19 cellular contexts compared by ENCODE assay signal in the genomic region with DNA sequence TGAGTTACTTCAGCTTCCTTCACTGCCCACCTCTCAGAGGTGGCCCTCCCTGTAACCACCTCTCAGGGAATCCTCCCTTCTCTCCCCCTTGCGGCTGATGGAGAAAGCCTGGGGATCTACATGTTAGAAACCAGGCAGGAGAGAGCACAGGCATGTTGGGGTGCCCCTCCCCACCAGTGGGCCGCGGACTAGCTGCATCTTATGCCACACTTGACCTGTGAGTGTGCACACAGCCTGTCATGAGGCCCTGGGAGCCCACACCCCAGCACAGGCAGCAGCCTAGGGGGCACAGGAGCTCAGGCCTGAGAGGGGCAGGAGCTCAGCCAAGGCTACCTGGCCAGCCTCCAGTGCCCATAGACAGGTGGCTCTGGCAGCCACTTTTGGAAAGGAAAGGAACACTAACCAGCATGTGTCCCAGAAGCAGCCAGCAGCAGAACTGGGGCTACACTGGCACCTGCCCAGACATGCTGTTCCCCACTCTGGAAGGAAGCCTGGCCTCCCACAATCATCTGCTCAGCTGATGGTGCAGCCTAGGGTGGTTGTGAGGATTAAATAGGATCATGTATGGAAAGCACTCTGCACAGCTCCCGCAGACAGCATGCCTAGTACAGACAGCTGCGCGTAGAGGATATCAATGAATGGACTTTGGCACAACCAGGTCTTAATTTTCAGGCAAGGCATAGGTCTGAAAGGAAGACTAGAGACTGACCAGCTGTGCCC.
DNase-seq lines count a peak whose midpoint lies in the region; ATAC-seq and TF ChIP-seq lines count a peak whose summit lies in the region.
"Had no signal": no experiment of that assay in that cellular context is flagged by ENCODE, and none has a peak within 500 bp of the region (broad histone marks: within the 10 kb centered on the region; RNA-seq: fewer than 3 reads in every experiment).

No MANE protein-coding gene starts in this region.

- no peaks in the 10 kb centered on the region for H3K9me3 Mint-ChIP-seq in stimulated activated naive CD8-positive, alpha-beta T cell treated with anti-CD3 and anti-CD28 coated beads, Interleukin-15, amount 100 ng/mL, for 72 hours
- H3K9me3 Mint-ChIP-seq: IgD-negative memory B cell; naive thymus-derived CD8-positive, alpha-beta T cell; stimulated activated memory B cell treated with anti-CD40 and anti-IgM and Interleukin-4, amounts not matched to agents 10 μg/mL and 1 μg/mL and 100 μg/mL, for 72 hours had no signal

- no peaks in the 10 kb centered on the region for H3K36me3 ChIP-seq in uterus

- H3K4me3 ChIP-seq in uterus: no peak overlapping the region

- H3K27me3 ChIP-seq in uterus: peaks cover 0 to 3% of the 10 kb centered on the region in 2 donors

- no peak for TF ChIP-seq CTCF in VCaP (conservative IDR thresholded peaks at IDR 0.05)
- TF ChIP-seq CTCF in uterus (IDR thresholded peaks at IDR 0.05): no peak

- no peak for ATAC-seq in HG03175 (IDR thresholded peaks at IDR 0.05; ENCODE audit: unreplicated experiment)
- ATAC-seq in stimulated activated naive CD8-positive, alpha-beta T cell treated with anti-CD3 and anti-CD28 coated beads, Interleukin-15, amount 100 ng/mL, for 72 hours: no peak
- ATAC-seq: activated CD4-positive, alpha-beta T cell treated with anti-CD3 and anti-CD28 coated beads for 36 hours; naive thymus-derived CD8-positive, alpha-beta T cell; stimulated activated memory B cell treated with anti-CD40 and anti-IgM and Interleukin-4, amounts not matched to agents 10 μg/mL and 1 μg/mL and 100 μg/mL, for 72 hours had no signal

- peaks cover 21% of the 10 kb centered on the region for H3K27me3 Mint-ChIP-seq in stimulated activated naive CD8-positive, alpha-beta T cell treated with anti-CD3 and anti-CD28 coated beads, Interleukin-15, amount 100 ng/mL, for 72 hours

- peaks cover 0 to 6% of the 10 kb centered on the region in 2 donors for H3K4me1 ChIP-seq in uterus

- peak overlapping the region; percentile 33; the same call in 1 of the 2 replicates for H3K27ac ChIP-seq in VCaP
- no peak overlapping the region for H3K27ac ChIP-seq in uterus

- H3K4me1 Mint-ChIP-seq in stimulated activated naive CD8-positive, alpha-beta T cell treated with anti-CD3 and anti-CD28 coated beads, Interleukin-15, amount 100 ng/mL, for 72 hours: peaks cover 17% of the 10 kb centered on the region
- H3K4me1 Mint-ChIP-seq: stimulated activated memory B cell treated with anti-CD40 and anti-IgM and Interleukin-4, amounts not matched to agents 10 μg/mL and 1 μg/mL and 100 μg/mL, for 72 hours had no signal

- no peaks in the 10 kb centered on the region for H3K9me3 ChIP-seq in uterus

- peak overlapping the region in 1 of 2 donors; percentile 21 for H3K27ac Mint-ChIP-seq in stimulated activated naive CD8-positive, alpha-beta T cell treated with anti-CD3 and anti-CD28 coated beads, Interleukin-15, amount 100 ng/mL, for 72 hours
- H3K27ac Mint-ChIP-seq: activated CD4-positive, alpha-beta T cell treated with anti-CD3 and anti-CD28 coated beads for 36 hours; activated naive CD8-positive, alpha-beta T cell; CD14-positive monocyte; IgD-negative memory B cell; stimulated activated memory B cell treated with anti-CD40 and anti-IgM and Interleukin-4, amounts not matched to agents 10 μg/mL and 1 μg/mL and 100 μg/mL, for 72 hours had no signal

- no peak for TF ChIP-seq POLR2A in uterus (IDR thresholded peaks at IDR 0.05)

- DNase-seq in NCI-H1092 (lab: John Stamatoyannopoulos, UW) (peak; percentile 78), NCI-H2171 (lab: John Stamatoyannopoulos, UW) (peak; percentile 59), myocyte (ENCODE audit: low read depth) (peak; percentile 47), retina (no peak), uterus (no peak)
- DNase-seq in stimulated activated naive CD8-positive, alpha-beta T cell treated with anti-CD3 and anti-CD28 coated beads, Interleukin-15, amount 100 ng/mL, for 72 hours: no peak
- DNase-seq: activated CD4-positive, alpha-beta T cell treated with anti-CD3 and anti-CD28 coated beads for 36 hours; GDM1; mesenchymal stem cell; MM.1S; NCI-H2227 treated with DMSO at 0.1 percent for 48 hours; stimulated activated CD4-positive, alpha-beta T cell treated with anti-CD3 and anti-CD28 coated beads, Interleukin-1b, Interleukin-23, amount 100 ng/mL, for 48 hours had no signal

- H3K4me3 Mint-ChIP-seq in stimulated activated naive CD8-positive, alpha-beta T cell treated with anti-CD3 and anti-CD28 coated beads, Interleukin-15, amount 100 ng/mL, for 72 hours: no peak overlapping the region
- H3K4me3 Mint-ChIP-seq: activated CD4-positive, alpha-beta T cell treated with anti-CD3 and anti-CD28 coated beads for 36 hours; activated naive CD8-positive, alpha-beta T cell; CD14-positive monocyte; stimulated activated memory B cell treated with anti-CD40 and anti-IgM and Interleukin-4, amounts not matched to agents 10 μg/mL and 1 μg/mL and 100 μg/mL, for 72 hours had no signal

- intact Hi-C loops in uterus (cut with DNase I; ENCODE audit: low total_unique reads): no loop called here

Comparison
In these comparisons a context has a peak if more than half of its experiments do, and no peak if none do; other contexts are left out.
1. DNase-seq: peak in NCI-H1092 (single experiment), NCI-H2171 (single experiment) and myocyte (single experiment); none in retina (single experiment), uterus (0 of 2) and stimulated activated naive CD8-positive, alpha-beta T cell treated with anti-CD3 and anti-CD28 coated beads, Interleukin-15, amount 100 ng/mL, for 72 hours (0 of 2).